23 cellular contexts compared by ENCODE assay signal in the genomic region with DNA sequence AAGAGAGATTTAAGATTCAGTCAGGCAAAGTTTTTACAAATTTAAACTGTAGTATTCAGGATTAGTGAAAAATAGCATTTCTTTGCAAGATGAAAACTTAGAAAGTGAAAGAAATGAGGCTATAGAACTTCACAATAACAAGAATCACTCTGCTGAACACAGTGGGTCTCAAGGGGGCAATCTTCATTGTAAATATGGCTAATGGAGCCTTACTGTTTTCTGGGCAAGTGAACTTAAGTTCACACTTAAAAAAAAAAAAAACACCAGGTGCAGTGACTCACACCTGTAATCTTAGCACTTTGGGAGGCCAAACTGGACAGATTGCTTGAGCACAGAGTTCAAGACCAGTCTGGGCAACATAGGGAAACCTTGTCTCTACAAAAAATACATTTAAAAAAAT.
"Had no signal": no experiment of that assay in that cellular context is flagged by ENCODE, and none has a peak within 500 bp of the region (broad histone marks: within the 10 kb centered on the region; RNA-seq: fewer than 3 reads in every experiment).

No MANE protein-coding gene starts in this region.

- H3K4me1 Mint-ChIP-seq: endodermal cell had no signal

- H3K27me3 Mint-ChIP-seq: dendritic cell treated with granulocyte-macrophage colony-stimulating factor and Interleukin-4, amounts not matched to agents 40 ng/mL and 50 ng/mL, for 4 days; effector memory CD8-positive, alpha-beta T cell had no signal

- ATAC-seq: effector memory CD8-positive, alpha-beta T cell; esophagus mucosa; gastrocnemius medialis; heart right ventricle; left cardiac atrium; left lung; left ventricle myocardium superior; lower lobe of right lung; naive thymus-derived CD8-positive, alpha-beta T cell had no signal

- H3K4me3 Mint-ChIP-seq: dendritic cell treated with granulocyte-macrophage colony-stimulating factor and Interleukin-4, amounts not matched to agents 40 ng/mL and 50 ng/mL, for 4 days; effector memory CD8-positive, alpha-beta T cell; endodermal cell; naive thymus-derived CD8-positive, alpha-beta T cell had no signal

- DNase-seq: colonic mucosa; cortex of kidney; effector CD8-positive, alpha-beta T cell; effector memory CD8-positive, alpha-beta T cell; endodermal cell; erythroblast; esophagus squamous epithelium; foreskin fibroblast; foreskin melanocyte; gastrocnemius medialis; glutamatergic neuron; head of caudate nucleus; heart right ventricle; hippocampal formation; left cardiac atrium; left lung; left ventricle myocardium superior; lower lobe of right lung; mesendoderm; midbrain; naive thymus-derived CD8-positive, alpha-beta T cell had no signal

- H3K27ac Mint-ChIP-seq: dendritic cell treated with granulocyte-macrophage colony-stimulating factor and Interleukin-4, amounts not matched to agents 40 ng/mL and 50 ng/mL, for 4 days; effector memory CD8-positive, alpha-beta T cell; endodermal cell; naive thymus-derived CD8-positive, alpha-beta T cell had no signal
